ENCODE assay signal across 1 cellular context in genomic region chr22:19473578-19473977, GRCh38.
TF ChIP-seq lines count a peak whose summit lies in the region.

No MANE protein-coding gene starts in this region.

TF ChIP-seq in HepG2, 621 proteins besides CTCF, POLR2A, EP300 and RAD21:
- TF ChIP-seq ZMYM3 (CRISPR knock-in tag; IDR thresholded peaks at IDR 0.05) (no peak), ZNF562 (CRISPR knock-in tag; IDR thresholded peaks at IDR 0.05; ENCODE audit: borderline replicate concordance) (no peak), SMC3 (IDR thresholded peaks at IDR 0.05; ENCODE audit: low read length) (peak; percentile 35; the same call in 1 of the 2 replicates), FOSL2 (CRISPR knock-in tag; IDR thresholded peaks at IDR 0.05) (peak; percentile 9; the same call in 1 of the 2 replicates), SKIL (CRISPR knock-in tag; IDR thresholded peaks at IDR 0.05; ENCODE audit: borderline replicate concordance) (no peak), CEBPG (CRISPR knock-in tag; IDR thresholded peaks at IDR 0.05) (no peak), MAZ (IDR thresholded peaks at IDR 0.05; ENCODE audit: borderline replicate concordance, low read depth, low read length) (no peak), MAZ (CRISPR knock-in tag; IDR thresholded peaks at IDR 0.05; ENCODE audit: low read depth) (no peak), SIX4 (CRISPR knock-in tag; IDR thresholded peaks at IDR 0.05) (no peak), MTF1 (CRISPR knock-in tag; IDR thresholded peaks at IDR 0.05) (no peak), STAG1 (CRISPR knock-in tag; IDR thresholded peaks at IDR 0.05) (peak; percentile 17; the same call in 1 of the 2 replicates), SIN3A (IDR thresholded peaks at IDR 0.05; ENCODE audit: borderline replicate concordance, low read depth, low read length) (no peak), ZNF205 (CRISPR knock-in tag; IDR thresholded peaks at IDR 0.05) (no peak), E2F1 (CRISPR knock-in tag; IDR thresholded peaks at IDR 0.05) (no peak), POLR2G (IDR thresholded peaks at IDR 0.05; ENCODE audit: low read depth, low read length) (no peak)
- TF ChIP-seq, protein P1, sequence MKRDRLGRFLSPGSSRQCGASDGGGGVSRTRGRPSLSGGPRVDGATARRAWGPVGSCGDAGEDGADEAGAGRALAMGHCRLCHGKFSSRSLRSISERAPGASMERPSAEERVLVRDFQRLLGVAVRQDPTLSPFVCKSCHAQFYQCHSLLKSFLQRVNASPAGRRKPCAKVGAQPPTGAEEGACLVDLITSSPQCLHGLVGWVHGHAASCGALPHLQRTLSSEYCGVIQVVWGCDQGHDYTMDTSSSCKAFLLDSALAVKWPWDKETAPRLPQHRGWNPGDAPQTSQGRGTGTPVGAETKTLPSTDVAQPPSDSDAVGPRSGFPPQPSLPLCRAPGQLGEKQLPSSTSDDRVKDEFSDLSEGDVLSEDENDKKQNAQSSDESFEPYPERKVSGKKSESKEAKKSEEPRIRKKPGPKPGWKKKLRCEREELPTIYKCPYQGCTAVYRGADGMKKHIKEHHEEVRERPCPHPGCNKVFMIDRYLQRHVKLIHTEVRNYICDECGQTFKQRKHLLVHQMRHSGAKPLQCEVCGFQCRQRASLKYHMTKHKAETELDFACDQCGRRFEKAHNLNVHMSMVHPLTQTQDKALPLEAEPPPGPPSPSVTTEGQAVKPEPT (CRISPR knock-in tag; IDR thresholded peaks at IDR 0.05; ENCODE audit: low read depth) = no peak
